ENCODE assay signal across 27 cellular contexts in the genomic region with DNA sequence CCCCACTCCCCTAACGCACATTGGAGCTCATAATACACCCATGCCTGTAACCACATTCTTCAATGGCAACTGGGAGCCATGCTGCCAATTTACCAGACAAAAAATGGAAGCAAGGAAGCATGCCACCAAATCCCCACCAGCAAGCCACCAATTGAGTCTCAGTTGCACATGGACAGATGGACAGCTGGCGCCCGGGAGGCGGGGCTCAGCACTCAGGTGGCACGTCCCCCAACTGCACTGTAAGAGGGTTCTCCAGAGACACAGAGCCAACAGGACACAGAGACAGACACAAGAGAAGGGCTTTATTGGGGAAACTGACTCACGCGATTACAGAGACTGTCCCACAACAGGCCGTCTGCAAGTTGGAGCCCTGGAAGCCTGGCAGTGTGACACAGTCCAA. TPM values are rescaled to one million over a fixed set of nuclear protein-coding genes. Genes with fewer than 3 reads are reported as not detected.
A peak's percentile ranks its signal among the peaks of the same experiment; 100 is the strongest.
DNase-seq lines count a peak whose midpoint lies in the region; ATAC-seq, FAIRE-seq and TF ChIP-seq lines count a peak whose summit lies in the region.
"Had no signal": no experiment of that assay in that cellular context is flagged by ENCODE, and none has a peak within 500 bp of the region (broad histone marks: within the 10 kb centered on the region; RNA-seq: fewer than 3 reads in every experiment).

No MANE protein-coding gene starts in this region.

- H3K27me3 Mint-ChIP-seq in Caco-2 (ENCODE audit: insufficient read depth, unreplicated experiment) (no peaks in the 10 kb centered on the region), neural crest cell (ENCODE audit: low read depth) (no peaks in the 10 kb centered on the region)
- H3K27me3 Mint-ChIP-seq in activated CD8-positive, alpha-beta memory T cell treated with anti-CD3 and anti-CD28 coated beads, Interleukin-2, amount 10 ng/mL, durations not matched to agents 7 days and 5 days, result no peaks in the 10 kb centered on the region
- H3K27me3 Mint-ChIP-seq: activated naive CD4-positive, alpha-beta T cell treated with anti-CD3 and anti-CD28 coated beads, Interleukin-2, amount 10 ng/mL, durations not matched to agents 7 days and 5 days; stimulated activated naive CD8-positive, alpha-beta T cell treated with anti-CD3 and anti-CD28 coated beads, Interleukin-15, amount 100 ng/mL, for 72 hours had no signal

- H3K27ac ChIP-seq in GM12878 (ENCODE audit: control insufficient read depth, insufficient read depth) (no peak overlapping the region), sigmoid colon (no peak overlapping the region)
- H3K27ac ChIP-seq: 22Rv1, cardiac muscle cell, gastrocnemius medialis, left ventricle myocardium inferior, tibial artery, WERI-Rb-1 had no signal

- 0 out of 2 replicates have a peak, but pooled peaks cover 2% of the 10 kb centered on the region for H3K36me3 ChIP-seq in Caco-2 (ENCODE audit: control insufficient read depth, insufficient read depth, low read length)
- H3K36me3 ChIP-seq in GM12878 (ENCODE audit: control insufficient read depth in 2 of 2, insufficient read depth in 2 of 2, low read length in 1 of 2), result peaks cover 10 to 18% of the 10 kb centered on the region in 2 experiments; a peak in 3 of 4 replicates
- H3K36me3 ChIP-seq in sigmoid colon, result peaks cover 0 to 53% (median 28%) of the 10 kb centered on the region in 4 donors

- 89% methylated on average over 8 of the region's 8 CpGs for WGBS in GM12878 (ENCODE audit: insufficient coverage, insufficient replicate concordance, low lambda C conversion rate, missing lambda C conversion rate)
- WGBS in sigmoid colon, 2 donors, result 94 to 96% methylated on average over 8 of the region's 8 CpGs

- TF ChIP-seq CTCF in Caco-2 (IDR thresholded peaks at IDR 0.05; ENCODE audit: insufficient read depth in 1 of 2, low read depth in 1 of 2, low read length in 1 of 2, severe bottlenecking in 1 of 2, unreplicated experiment in 1 of 2), result no peak
- no peak for TF ChIP-seq CTCF in GM12878 (IDR thresholded peaks at IDR 0.05 in 2 of 3, conservative IDR thresholded peaks at IDR 0.05 in 1 of 3; ENCODE audit: control insufficient read depth in 2 of 3, extremely low read depth in 1 of 3, insufficient read depth in 1 of 3, low read depth in 3 of 3, low read length in 3 of 3)
- no peak for TF ChIP-seq CTCF in neural crest cell (conservative IDR thresholded peaks at IDR 0.05)
- no peak for TF ChIP-seq CTCF in sigmoid colon (IDR thresholded peaks at IDR 0.05)

- no peak for FAIRE-seq in GM12878 (lab: Jason Lieb, UNC)
- FAIRE-seq: endometrium, GM19239 had no signal

- in situ Hi-C loops in GM12878 (cut with MboI), result no loop called here

- H3K27me3 ChIP-seq in Caco-2 (replicated peaks; ENCODE audit: control insufficient read depth, insufficient read depth, low read length), result no peaks in the 10 kb centered on the region
- no peaks in the 10 kb centered on the region for H3K27me3 ChIP-seq in GM12878 (replicated peaks in 1 of 2; ENCODE audit: control insufficient read depth in 2 of 2, insufficient read depth in 2 of 2, low read length in 1 of 2)
- H3K27me3 ChIP-seq in sigmoid colon, result no peaks in the 10 kb centered on the region
- H3K27me3 ChIP-seq: cardiac muscle cell, gastrocnemius medialis, tibial artery had no signal

- BruUV-seq in Caco-2 (replicated peaks; lab: Mats Ljungman, UMichigan), result no TSS peak
- no TSS peak for BruUV-seq in GM12878 (replicated peaks; lab: Mats Ljungman, UMichigan)

- no peaks in the 10 kb centered on the region for H3K9me3 Mint-ChIP-seq in Caco-2 (ENCODE audit: unreplicated experiment)
- no peaks in the 10 kb centered on the region for H3K9me3 Mint-ChIP-seq in neural crest cell
- no peaks in the 10 kb centered on the region for H3K9me3 Mint-ChIP-seq in activated CD8-positive, alpha-beta memory T cell treated with anti-CD3 and anti-CD28 coated beads, Interleukin-2, amount 10 ng/mL, durations not matched to agents 7 days and 5 days (ENCODE audit: low read depth)
- H3K9me3 Mint-ChIP-seq: activated naive CD4-positive, alpha-beta T cell treated with anti-CD3 and anti-CD28 coated beads, Interleukin-2, amount 10 ng/mL, durations not matched to agents 7 days and 5 days; mesothelial cell of epicardium; stimulated activated naive CD8-positive, alpha-beta T cell treated with anti-CD3 and anti-CD28 coated beads, Interleukin-15, amount 100 ng/mL, for 72 hours had no signal

- H3K9me3 ChIP-seq in Caco-2 (no peaks in the 10 kb centered on the region), GM12878 (replicated peaks; ENCODE audit: control insufficient read depth, insufficient read depth, low read length) (no peaks in the 10 kb centered on the region), sigmoid colon (no peaks in the 10 kb centered on the region)
- H3K9me3 ChIP-seq: gastrocnemius medialis, left ventricle myocardium inferior, tibial artery had no signal

- TF ChIP-seq POLR2A in GM12878 (IDR thresholded peaks at IDR 0.05; ENCODE audit: low read depth, low read length) (no peak), sigmoid colon (IDR thresholded peaks at IDR 0.05) (no peak)

- H2AFZ ChIP-seq in GM12878 (ENCODE audit: control insufficient read depth, low read depth, low read length), result no peak overlapping the region

- DNase-seq in NCI-H82 (lab: John Stamatoyannopoulos, UW) (peak; percentile 24), NCI-H82 treated with DMSO at 0.1 percent for 48 hours (lab: John Stamatoyannopoulos, UW; ENCODE audit: unreplicated experiment) (no peak), Caco-2 (no peak), GM12878 (ENCODE audit: low read depth, low spot score) (no peak), neural crest cell (ENCODE audit: low read depth, low spot score) (no peak), sigmoid colon (no peak)
- DNase-seq in activated CD8-positive, alpha-beta memory T cell treated with anti-CD3 and anti-CD28 coated beads, Interleukin-2, amount 10 ng/mL, durations not matched to agents 7 days and 5 days, result no peak
- DNase-seq: activated CD4-positive, alpha-beta T cell treated with anti-CD3 and anti-CD28 coated beads, Interleukin-2, amount 50 U/mL, for 48 hours; activated naive CD4-positive, alpha-beta T cell treated with anti-CD3 and anti-CD28 coated beads, Interleukin-2, amount 10 ng/mL, durations not matched to agents 7 days and 5 days; anterior cingulate cortex; cortex of kidney; gastrocnemius medialis; hypothalamus; left ventricle myocardium inferior; NCI-H1048; NCI-H1930; NCI-H526; stimulated activated CD4-positive, alpha-beta T cell treated with anti-CD3 and anti-CD28 coated beads, Interleukin-15, amount 100 ng/mL, for 24 hours; stimulated activated naive CD8-positive, alpha-beta T cell treated with anti-CD3 and anti-CD28 coated beads, Interleukin-15, amount 100 ng/mL, for 72 hours; tibial artery; WERI-Rb-1 had no signal

- ATAC-seq in GM12878 (no peak), GM18868 (IDR thresholded peaks at IDR 0.05; ENCODE audit: unreplicated experiment) (no peak)
- ATAC-seq in activated CD8-positive, alpha-beta memory T cell treated with anti-CD3 and anti-CD28 coated beads, Interleukin-2, amount 10 ng/mL, durations not matched to agents 7 days and 5 days, result no peak
- ATAC-seq: gastrocnemius medialis; stimulated activated naive CD8-positive, alpha-beta T cell treated with anti-CD3 and anti-CD28 coated beads, Interleukin-15, amount 100 ng/mL, for 72 hours had no signal

- SMC1A ChIA-PET in GM12878 (lab: Charles Lee; ENCODE audit: uncharacterized antibody, unreplicated experiment), result interaction anchor here (1.5 to 2.9 kb wide), 2 partner anchors 10 to 118 kb away, joined by 3 to 9 read pairs; no protein-coding TSS in a partner anchor

- H3K4me3 Mint-ChIP-seq in Caco-2 (ENCODE audit: unreplicated experiment) (no peak overlapping the region), neural crest cell (peak overlapping the region; percentile 72)
- H3K4me3 Mint-ChIP-seq in activated CD8-positive, alpha-beta memory T cell treated with anti-CD3 and anti-CD28 coated beads, Interleukin-2, amount 10 ng/mL, durations not matched to agents 7 days and 5 days, result no peak overlapping the region
- H3K4me3 Mint-ChIP-seq: activated naive CD4-positive, alpha-beta T cell treated with anti-CD3 and anti-CD28 coated beads, Interleukin-2, amount 10 ng/mL, durations not matched to agents 7 days and 5 days; mesothelial cell of epicardium; stimulated activated naive CD8-positive, alpha-beta T cell treated with anti-CD3 and anti-CD28 coated beads, Interleukin-15, amount 100 ng/mL, for 72 hours had no signal

- H3K27ac Mint-ChIP-seq in Caco-2 (ENCODE audit: unreplicated experiment) (peak overlapping the region; percentile 15), neural crest cell (ENCODE audit: unreplicated experiment) (no peak overlapping the region)
- no peak overlapping the region for H3K27ac Mint-ChIP-seq in activated CD8-positive, alpha-beta memory T cell treated with anti-CD3 and anti-CD28 coated beads, Interleukin-2, amount 10 ng/mL, durations not matched to agents 7 days and 5 days
- H3K27ac Mint-ChIP-seq: mesothelial cell of epicardium had no signal

- POLR2A ChIA-PET in Caco-2 (lab: Charles Lee) (no interaction called here), GM12878 (lab: Charles Lee) (no interaction called here)

- CTCF ChIA-PET in Caco-2 (lab: Charles Lee) (no interaction called here), GM12878 (lab: Yijun Ruan, JAX) (interaction anchor here (0.6 to 0.8 kb wide), 2 partner anchors 31 to 124 kb away, joined by 3 to 4 read pairs; no protein-coding TSS in a partner anchor)
- CTCF ChIA-PET in activated CD8-positive, alpha-beta memory T cell treated with anti-CD3 and anti-CD28 coated beads, Interleukin-2, amount 10 ng/mL, durations not matched to agents 7 days and 5 days (lab: Charles Lee), result interaction anchor here (0.8 to 1.0 kb wide), 2 partner anchors 10 to 246 kb away, joined by 3 read pairs; no protein-coding TSS in a partner anchor

- H4K20me1 ChIP-seq in GM12878 (ENCODE audit: control insufficient read depth, insufficient read depth), result no peaks in the 10 kb centered on the region

- no peak overlapping the region for H3K9ac ChIP-seq in GM12878 (ENCODE audit: control insufficient read depth, insufficient read depth, low read length)

- H3K4me3 ChIP-seq in Caco-2 (ENCODE audit: low read depth, low read length) (no peak overlapping the region), GM12878 (peak overlapping the region; percentile 16; the same call in 1 of the 2 replicates), sigmoid colon (no peak overlapping the region)
- H3K4me3 ChIP-seq: cardiac muscle cell, gastrocnemius medialis, left ventricle myocardium inferior, tibial artery had no signal

- H3K4me1 Mint-ChIP-seq in Caco-2 (ENCODE audit: low read depth, unreplicated experiment) (peaks cover 17% of the 10 kb centered on the region), neural crest cell (peaks cover 16% of the 10 kb centered on the region)
- peaks cover 17% of the 10 kb centered on the region for H3K4me1 Mint-ChIP-seq in activated CD8-positive, alpha-beta memory T cell treated with anti-CD3 and anti-CD28 coated beads, Interleukin-2, amount 10 ng/mL, durations not matched to agents 7 days and 5 days

- H3K36me3 Mint-ChIP-seq in Caco-2 (ENCODE audit: insufficient read depth, unreplicated experiment) (peaks cover 44% of the 10 kb centered on the region), neural crest cell (ENCODE audit: low read depth) (peaks cover 12% of the 10 kb centered on the region)
- H3K36me3 Mint-ChIP-seq in activated CD8-positive, alpha-beta memory T cell treated with anti-CD3 and anti-CD28 coated beads, Interleukin-2, amount 10 ng/mL, durations not matched to agents 7 days and 5 days, result peaks cover 18% of the 10 kb centered on the region

- intact Hi-C loops in Caco-2 (cut with micrococcal nuclease; ENCODE audit: unreplicated experiment) (no loop called here), GM12878 (cut with micrococcal nuclease; ENCODE audit: unreplicated experiment) (no loop called here), sigmoid colon (cut with DNase I) (no loop called here)

- H3K4me1 ChIP-seq in Caco-2 (no peaks in the 10 kb centered on the region), GM12878 (ENCODE audit: control insufficient read depth, insufficient read depth, low read length) (no peaks in the 10 kb centered on the region), sigmoid colon (peaks cover 0 to 25% (median 24%) of the 10 kb centered on the region in 4 donors)

- TF ChIP-seq EP300 in GM12878 (IDR thresholded peaks at IDR 0.05; ENCODE audit: borderline replicate concordance in 1 of 2, control insufficient read depth in 1 of 2, low read depth in 2 of 2, low read length in 2 of 2) (no peak), sigmoid colon (IDR thresholded peaks at IDR 0.05) (no peak)

- RAD21 ChIA-PET in GM12878 (lab: Charles Lee; ENCODE audit: unreplicated experiment), result no interaction called here

- no peak overlapping the region; the same call in 1 of the 2 replicates for H3K4me2 ChIP-seq in GM12878 (ENCODE audit: control insufficient read depth, insufficient read depth)

- TF ChIP-seq RAD21 in GM12878 (IDR thresholded peaks at IDR 0.05; ENCODE audit: insufficient read depth, low read depth, low read length), result no peak

- peaks cover 36% of the 10 kb centered on the region for H3K79me2 ChIP-seq in GM12878 (ENCODE audit: control insufficient read depth, insufficient read depth, low read length)

RNA-seq across cellular contexts. Expression of a gene that starts 2.5 kb away (rescaled TPM):
- total RNA-seq in Caco-2 (2022) (58.6 and 65.8 TPM in 2 replicates), GM12878 (2014; rRNA removed) (70.5 and 75.7 TPM in 2 replicates), GM12878 (2014; rRNA removed; fragmentation: Illumina TruSeq; extraction: Trizol) (17.1 and 18.7 TPM in 2 replicates), GM12878 (2021) (56.5 and 56.6 TPM in 2 replicates), neural crest cell (49.7 and 53.8 TPM in 2 replicates), sigmoid colon (10 to 100 TPM; 12.1 to 30.5 (median 21.4) TPM)
- 141 TPM in 2 replicates for total RNA-seq in GM12878 (2013; cell fraction: nucleolus; rRNA removed)
- polyA plus RNA-seq in GM12878 (2011; ENCODE audit: low read depth), result 20.3 TPM
- polyA plus RNA-seq in GM12878 (2011; rRNA removed) (18.6 and 33.4 TPM in 2 replicates), GM12878 (2014; fragmentation: Illumina TruSeq; extraction: Trizol) (2.4 and 8.1 TPM in 2 replicates), GM12878 (2014; fragmentation: Nextera tagmentation; extraction: Ambion mirVana) (1 to 10 TPM; 2.2 to 5.1 TPM), GM12878 (2014; rRNA removed) (43.2 and 63.4 TPM in 2 replicates), GM12878 (2016; fragmentation: Nextera tagmentation; extraction: Ambion mirVana) (10 to 100 TPM; 73.1 to 76.8 TPM), sigmoid colon (10 to 100 TPM; 10.2 to 38.4 (median 14.6) TPM)
- 63.4 and 81.7 TPM in 2 replicates for polyA plus RNA-seq in GM12878 (2011; cell fraction: cytosol; rRNA removed)
- 48.8 and 57.0 TPM in 2 replicates for polyA plus RNA-seq in GM12878 (2011; cell fraction: nucleus; rRNA removed)
- 37.9 and 62.7 TPM in 2 replicates for polyA plus RNA-seq in GM12878 (2012)
- polyA minus RNA-seq in GM12878 (2011; rRNA and poly(A)+ RNA removed), result 26.5 and 49.2 TPM in 2 replicates
- polyA minus RNA-seq in GM12878 (2011; cell fraction: cytosol; rRNA and poly(A)+ RNA removed), result 29.7 and 31.5 TPM in 2 replicates
- 23.5 and 35.1 TPM in 2 replicates for polyA minus RNA-seq in GM12878 (2011; cell fraction: nucleus; rRNA and poly(A)+ RNA removed)
- 10 to 100 TPM; 60.0 to 97.7 TPM for total RNA-seq in activated CD8-positive, alpha-beta memory T cell treated with anti-CD3 and anti-CD28 coated beads, Interleukin-2, amount 10 ng/mL, durations not matched to agents 7 days and 5 days

RNA-seq across cellular contexts. Expression of a gene that starts 11.8 kb away (rescaled TPM):
- total RNA-seq in Caco-2 (2022), result 48.8 and 49.3 TPM in 2 replicates
- 17.7 and 17.9 TPM in 2 replicates for total RNA-seq in GM12878 (2013; cell fraction: nucleolus; rRNA removed)
- 57.1 and 61.7 TPM in 2 replicates for total RNA-seq in GM12878 (2014; rRNA removed)
- 54.8 and 60.1 TPM in 2 replicates for total RNA-seq in GM12878 (2014; rRNA removed; fragmentation: Illumina TruSeq; extraction: Trizol)
- total RNA-seq in GM12878 (2021), result 61.2 and 62.9 TPM in 2 replicates
- polyA plus RNA-seq in GM12878 (2011; ENCODE audit: low read depth), result 25.8 TPM
- 34.8 and 43.2 TPM in 2 replicates for polyA plus RNA-seq in GM12878 (2011; rRNA removed)
- polyA plus RNA-seq in GM12878 (2011; cell fraction: cytosol; rRNA removed), result 36.7 and 39.9 TPM in 2 replicates
- 16.7 and 20.8 TPM in 2 replicates for polyA plus RNA-seq in GM12878 (2011; cell fraction: nucleus; rRNA removed)
- polyA plus RNA-seq in GM12878 (2012), result 37.1 and 37.7 TPM in 2 replicates
- polyA plus RNA-seq in GM12878 (2014; fragmentation: Illumina TruSeq; extraction: Trizol), result 75.6 and 79.8 TPM in 2 replicates
- 10 to 100 TPM; 91.4 to 92.9 TPM for polyA plus RNA-seq in GM12878 (2014; fragmentation: Nextera tagmentation; extraction: Ambion mirVana)
- 58.9 and 59.2 TPM in 2 replicates for polyA plus RNA-seq in GM12878 (2014; rRNA removed)
- 100 to 1,000 TPM; 125 to 128 TPM for polyA plus RNA-seq in GM12878 (2016; fragmentation: Nextera tagmentation; extraction: Ambion mirVana)
- 29.7 and 30.7 TPM in 2 replicates for polyA minus RNA-seq in GM12878 (2011; rRNA and poly(A)+ RNA removed)
- 10.8 and 13.8 TPM in 2 replicates for polyA minus RNA-seq in GM12878 (2011; cell fraction: cytosol; rRNA and poly(A)+ RNA removed)
- polyA minus RNA-seq in GM12878 (2011; cell fraction: nucleus; rRNA and poly(A)+ RNA removed), result 9.9 and 13.7 TPM in 2 replicates
- total RNA-seq in neural crest cell, result 45.1 and 48.5 TPM in 2 replicates
- 10 to 100 TPM; 13.2 to 20.8 (median 17.3) TPM for total RNA-seq in sigmoid colon
- 10 to 100 TPM; 12.6 to 25.0 (median 22.4) TPM for polyA plus RNA-seq in sigmoid colon
- total RNA-seq in activated CD8-positive, alpha-beta memory T cell treated with anti-CD3 and anti-CD28 coated beads, Interleukin-2, amount 10 ng/mL, durations not matched to agents 7 days and 5 days, result 10 to 100 TPM; 27.6 to 35.1 TPM

RNA-seq across cellular contexts. Expression of a gene that starts 11.8 kb away (rescaled TPM):
- 41.5 and 42.8 TPM in 2 replicates for total RNA-seq in Caco-2 (2022)
- 4.4 and 5.3 TPM in 2 replicates for total RNA-seq in GM12878 (2013; cell fraction: nucleolus; rRNA removed)
- total RNA-seq in GM12878 (2014; rRNA removed), result 71.4 and 81.6 TPM in 2 replicates
- 56.4 and 58.1 TPM in 2 replicates for total RNA-seq in GM12878 (2014; rRNA removed; fragmentation: Illumina TruSeq; extraction: Trizol)
- total RNA-seq in GM12878 (2021), result 62.1 TPM in 2 replicates
- polyA plus RNA-seq in GM12878 (2011; ENCODE audit: low read depth), result 44.4 TPM
- 24.1 and 40.2 TPM in 2 replicates for polyA plus RNA-seq in GM12878 (2011; rRNA removed)
- 61.4 and 74.1 TPM in 2 replicates for polyA plus RNA-seq in GM12878 (2011; cell fraction: cytosol; rRNA removed)
- polyA plus RNA-seq in GM12878 (2011; cell fraction: nucleus; rRNA removed), result 36.5 and 38.9 TPM in 2 replicates
- polyA plus RNA-seq in GM12878 (2012), result 51.4 and 59.5 TPM in 2 replicates
- 7.7 and 36.7 TPM in 2 replicates for polyA plus RNA-seq in GM12878 (2014; fragmentation: Illumina TruSeq; extraction: Trizol)
- 10 to 100 TPM in 1 of 2 experiments, 1 to 10 TPM in 1; 7.7 to 23.3 TPM for polyA plus RNA-seq in GM12878 (2014; fragmentation: Nextera tagmentation; extraction: Ambion mirVana)
- polyA plus RNA-seq in GM12878 (2014; rRNA removed), result 77.5 and 87.5 TPM in 2 replicates
- polyA plus RNA-seq in GM12878 (2016; fragmentation: Nextera tagmentation; extraction: Ambion mirVana), result 100 to 1,000 TPM; 115 to 122 TPM
- polyA minus RNA-seq in GM12878 (2011; rRNA and poly(A)+ RNA removed), result 18.9 and 42.0 TPM in 2 replicates
- polyA minus RNA-seq in GM12878 (2011; cell fraction: cytosol; rRNA and poly(A)+ RNA removed), result 14.9 and 15.0 TPM in 2 replicates
- 7.5 and 9.6 TPM in 2 replicates for polyA minus RNA-seq in GM12878 (2011; cell fraction: nucleus; rRNA and poly(A)+ RNA removed)
- total RNA-seq in neural crest cell, result 54.9 and 60.2 TPM in 2 replicates
- 10 to 100 TPM; 13.3 to 31.7 (median 26.9) TPM for total RNA-seq in sigmoid colon
- polyA plus RNA-seq in sigmoid colon, result 10 to 100 TPM; 21.7 to 46.9 (median 30.0) TPM
- 100 to 1,000 TPM in 1 of 2 experiments, 10 to 100 TPM in 1; 85.7 to 105 TPM for total RNA-seq in activated CD8-positive, alpha-beta memory T cell treated with anti-CD3 and anti-CD28 coated beads, Interleukin-2, amount 10 ng/mL, durations not matched to agents 7 days and 5 days
